ENCODE assay signal across 2 cellular contexts in the genomic region with DNA sequence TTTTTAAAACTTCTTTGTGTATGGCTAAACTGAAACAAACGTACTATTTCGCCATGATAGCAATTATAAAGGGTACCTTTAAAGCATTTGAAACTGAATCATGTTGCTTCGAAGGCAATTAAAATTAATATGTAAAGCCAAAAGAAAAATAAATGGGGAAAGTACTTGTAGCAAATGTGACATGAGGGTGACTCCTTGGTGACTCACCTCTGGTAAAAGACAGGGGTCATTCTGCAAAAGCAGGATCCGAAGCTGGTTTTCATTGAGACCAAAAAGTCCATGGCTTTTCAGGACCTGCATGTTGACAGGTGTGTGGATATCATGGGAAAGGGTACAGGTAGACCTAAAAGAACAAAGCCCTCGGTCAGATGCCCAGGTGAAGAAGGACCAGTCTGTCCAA.
TF ChIP-seq lines count a peak whose summit lies in the region.

No MANE protein-coding gene starts in this region.

TF ChIP-seq in IMR-90, 13 proteins besides CTCF, POLR2A, EP300 and RAD21:
- TF ChIP-seq MXI1 (IDR thresholded peaks at IDR 0.05; ENCODE audit: borderline replicate concordance, low read depth, low read length) (no peak), NFE2L2 (IDR thresholded peaks at IDR 0.05; ENCODE audit: low read depth, low read length) (no peak), RFX5 (IDR thresholded peaks at IDR 0.05; ENCODE audit: low read depth, low read length) (no peak), FOS (IDR thresholded peaks at IDR 0.05; ENCODE audit: low read depth, low read length) (no peak), SMC3 (IDR thresholded peaks at IDR 0.05; ENCODE audit: low read depth, low read length) (no peak), RCOR1 (IDR thresholded peaks at IDR 0.05; ENCODE audit: insufficient replicate concordance, low read length) (no peak), CHD1 (IDR thresholded peaks at IDR 0.05; ENCODE audit: low read depth, low read length) (no peak), CEBPB (IDR thresholded peaks at IDR 0.05; ENCODE audit: low read depth, low read length) (no peak), MAZ (IDR thresholded peaks at IDR 0.05; ENCODE audit: borderline replicate concordance, low read depth, low read length) (no peak), MAFK (IDR thresholded peaks at IDR 0.05; ENCODE audit: low read depth, low read length) (no peak), BHLHE40 (IDR thresholded peaks at IDR 0.05; ENCODE audit: low read depth, low read length) (no peak)
- TF ChIP-seq, protein P1, sequence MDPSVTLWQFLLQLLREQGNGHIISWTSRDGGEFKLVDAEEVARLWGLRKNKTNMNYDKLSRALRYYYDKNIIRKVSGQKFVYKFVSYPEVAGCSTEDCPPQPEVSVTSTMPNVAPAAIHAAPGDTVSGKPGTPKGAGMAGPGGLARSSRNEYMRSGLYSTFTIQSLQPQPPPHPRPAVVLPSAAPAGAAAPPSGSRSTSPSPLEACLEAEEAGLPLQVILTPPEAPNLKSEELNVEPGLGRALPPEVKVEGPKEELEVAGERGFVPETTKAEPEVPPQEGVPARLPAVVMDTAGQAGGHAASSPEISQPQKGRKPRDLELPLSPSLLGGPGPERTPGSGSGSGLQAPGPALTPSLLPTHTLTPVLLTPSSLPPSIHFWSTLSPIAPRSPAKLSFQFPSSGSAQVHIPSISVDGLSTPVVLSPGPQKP (IDR thresholded peaks at IDR 0.05; ENCODE audit: borderline replicate concordance, low read depth, low read length): no peak
- TF ChIP-seq, protein P2, sequence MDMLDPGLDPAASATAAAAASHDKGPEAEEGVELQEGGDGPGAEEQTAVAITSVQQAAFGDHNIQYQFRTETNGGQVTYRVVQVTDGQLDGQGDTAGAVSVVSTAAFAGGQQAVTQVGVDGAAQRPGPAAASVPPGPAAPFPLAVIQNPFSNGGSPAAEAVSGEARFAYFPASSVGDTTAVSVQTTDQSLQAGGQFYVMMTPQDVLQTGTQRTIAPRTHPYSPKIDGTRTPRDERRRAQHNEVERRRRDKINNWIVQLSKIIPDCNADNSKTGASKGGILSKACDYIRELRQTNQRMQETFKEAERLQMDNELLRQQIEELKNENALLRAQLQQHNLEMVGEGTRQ (IDR thresholded peaks at IDR 0.05; ENCODE audit: low read depth, low read length): no peak

TF ChIP-seq in HEK293T, 16 proteins besides CTCF, POLR2A, EP300 and RAD21:
- TF ChIP-seq FOXA1 (IDR thresholded peaks at IDR 0.05): no peak
- TF ChIP-seq, protein P3, sequence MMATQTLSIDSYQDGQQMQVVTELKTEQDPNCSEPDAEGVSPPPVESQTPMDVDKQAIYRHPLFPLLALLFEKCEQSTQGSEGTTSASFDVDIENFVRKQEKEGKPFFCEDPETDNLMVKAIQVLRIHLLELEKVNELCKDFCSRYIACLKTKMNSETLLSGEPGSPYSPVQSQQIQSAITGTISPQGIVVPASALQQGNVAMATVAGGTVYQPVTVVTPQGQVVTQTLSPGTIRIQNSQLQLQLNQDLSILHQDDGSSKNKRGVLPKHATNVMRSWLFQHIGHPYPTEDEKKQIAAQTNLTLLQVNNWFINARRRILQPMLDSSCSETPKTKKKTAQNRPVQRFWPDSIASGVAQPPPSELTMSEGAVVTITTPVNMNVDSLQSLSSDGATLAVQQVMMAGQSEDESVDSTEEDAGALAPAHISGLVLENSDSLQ (IDR thresholded peaks at IDR 0.05): no peak
- no peak for TF ChIP-seq FOXM1 (IDR thresholded peaks at IDR 0.05; ENCODE audit: borderline replicate concordance)
- no peak for TF ChIP-seq FOXK2 (IDR thresholded peaks at IDR 0.05)
- no peak for TF ChIP-seq ELF4 (IDR thresholded peaks at IDR 0.05)
- TF ChIP-seq SP1 (IDR thresholded peaks at IDR 0.05): no peak
- TF ChIP-seq ZNF384 (IDR thresholded peaks at IDR 0.05): no peak
- no peak for TF ChIP-seq BHLHE40 (IDR thresholded peaks at IDR 0.05; ENCODE audit: borderline replicate concordance)
- TF ChIP-seq LEF1 (IDR thresholded peaks at IDR 0.05; ENCODE audit: borderline replicate concordance): no peak
- TF ChIP-seq HDGF (IDR thresholded peaks at IDR 0.05; ENCODE audit: borderline replicate concordance): no peak
- no peak for TF ChIP-seq TARDBP (IDR thresholded peaks at IDR 0.05)
- no peak for TF ChIP-seq CTBP1 (IDR thresholded peaks at IDR 0.05; ENCODE audit: borderline replicate concordance)
- TF ChIP-seq ARNT (IDR thresholded peaks at IDR 0.05): no peak
- TF ChIP-seq SUZ12 (IDR thresholded peaks at IDR 0.05): no peak
- no peak for TF ChIP-seq L3MBTL2 (conservative IDR thresholded peaks at IDR 0.05)
- no peak for TF ChIP-seq NFRKB (IDR thresholded peaks at IDR 0.05)
